28 cellular contexts compared by ENCODE assay signal in genomic region chrX:105745863-105746262, GRCh38.
"Had no signal": no experiment of that assay in that cellular context is flagged by ENCODE, and none has a peak within 500 bp of the region (broad histone marks: within the 10 kb centered on the region; RNA-seq: fewer than 3 reads in every experiment).

No MANE protein-coding gene starts in this region.

- H3K4me1 Mint-ChIP-seq: activated naive CD8-positive, alpha-beta T cell treated with anti-CD3 and anti-CD28 coated beads for 36 hours; naive B cell; stimulated activated effector memory CD8-positive, alpha-beta T cell treated with anti-CD3 and anti-CD28 coated beads, Interleukin-12 subunit alpha, Interleukin-12 subunit beta, amount 100 ng/mL, for 72 hours had no signal

- H3K27me3 Mint-ChIP-seq: activated naive CD8-positive, alpha-beta T cell treated with anti-CD3 and anti-CD28 coated beads for 36 hours; naive B cell; progenitor cell of endocrine pancreas; stimulated activated naive CD8-positive, alpha-beta T cell treated with anti-CD3 and anti-CD28 coated beads, Interleukin-15, Interleukin-2, amounts not matched to agents 100 ng/mL and 50 ng/mL, for 24 hours had no signal

- H3K9me3 Mint-ChIP-seq: activated naive CD8-positive, alpha-beta T cell treated with anti-CD3 and anti-CD28 coated beads for 36 hours; T-helper 1 cell treated with Interleukin-12 subunit alpha and Interleukin-12 subunit beta and Interleukin-4 antibody, amounts not matched to agents 30 μg/mL and 1 μg/mL, for 36 hours had no signal

- H3K4me3 ChIP-seq: adrenal gland, body of pancreas, coronary artery, dorsolateral prefrontal cortex, left ventricle myocardium inferior, ovary, sigmoid colon, upper lobe of left lung, vagina had no signal

- H3K27me3 ChIP-seq: adrenal gland, body of pancreas, ovary, sigmoid colon, upper lobe of left lung, vagina had no signal

- H3K9me3 ChIP-seq: adrenal gland, body of pancreas, left ventricle myocardium inferior, ovary, sigmoid colon, upper lobe of left lung, vagina had no signal

- H3K36me3 ChIP-seq: adrenal gland, left ventricle myocardium inferior, ovary, sigmoid colon, upper lobe of left lung, vagina had no signal

- H3K27ac ChIP-seq: adrenal gland, body of pancreas, coronary artery, dorsolateral prefrontal cortex, left ventricle myocardium inferior, ovary, sigmoid colon, upper lobe of left lung, vagina, VCaP had no signal

- H3K36me3 Mint-ChIP-seq: activated naive CD8-positive, alpha-beta T cell treated with anti-CD3 and anti-CD28 coated beads for 36 hours; mesothelial cell of epicardium; naive B cell; stimulated activated effector memory CD8-positive, alpha-beta T cell treated with anti-CD3 and anti-CD28 coated beads, Interleukin-12 subunit alpha, Interleukin-12 subunit beta, amount 100 ng/mL, for 72 hours had no signal

- DNase-seq: activated CD4-positive, alpha-beta T cell treated with anti-CD3 and anti-CD28 coated beads for 4 hours; activated CD4-positive, alpha-beta T cell treated with anti-CD3 and anti-CD28 coated beads, Interleukin-2, amount 50 U/mL, for 4 hours; activated effector memory CD4-positive, alpha-beta T cell treated with Interleukin-2 at 50 U/mL for 16 hours; activated naive CD4-positive, alpha-beta T cell treated with Interleukin-2 at 50 U/mL for 16 hours; activated naive CD8-positive, alpha-beta T cell treated with anti-CD3 and anti-CD28 coated beads for 36 hours; adrenal gland; aorta; body of pancreas; dorsolateral prefrontal cortex; effector memory CD4-positive, alpha-beta T cell; head of caudate nucleus; hippocampal formation; left ventricle myocardium inferior; naive B cell; ovary; sigmoid colon; small intestine; stimulated activated CD4-positive, alpha-beta T cell treated with anti-CD3 and anti-CD28 coated beads, Interleukin-4, amount 100 ng/mL, for 24 hours; T-helper 9 cell; upper lobe of left lung had no signal

- ATAC-seq: body of pancreas; stimulated activated effector memory CD8-positive, alpha-beta T cell treated with anti-CD3 and anti-CD28 coated beads, Interleukin-12 subunit alpha, Interleukin-12 subunit beta, amount 100 ng/mL, for 72 hours had no signal

- H3K27ac Mint-ChIP-seq: activated naive CD8-positive, alpha-beta T cell treated with anti-CD3 and anti-CD28 coated beads for 36 hours; mesothelial cell of epicardium; naive B cell; progenitor cell of endocrine pancreas; stimulated activated effector memory CD8-positive, alpha-beta T cell treated with anti-CD3 and anti-CD28 coated beads, Interleukin-12 subunit alpha, Interleukin-12 subunit beta, amount 100 ng/mL, for 72 hours; stimulated activated naive CD8-positive, alpha-beta T cell treated with anti-CD3 and anti-CD28 coated beads, Interleukin-15, Interleukin-2, amounts not matched to agents 100 ng/mL and 50 ng/mL, for 24 hours; T-helper 1 cell treated with Interleukin-12 subunit alpha and Interleukin-12 subunit beta and Interleukin-4 antibody, amounts not matched to agents 30 μg/mL and 1 μg/mL, for 36 hours had no signal

- H3K4me3 Mint-ChIP-seq: activated naive CD8-positive, alpha-beta T cell treated with anti-CD3 and anti-CD28 coated beads for 36 hours; mesothelial cell of epicardium; naive B cell; stimulated activated effector memory CD8-positive, alpha-beta T cell treated with anti-CD3 and anti-CD28 coated beads, Interleukin-12 subunit alpha, Interleukin-12 subunit beta, amount 100 ng/mL, for 72 hours; stimulated activated naive CD8-positive, alpha-beta T cell treated with anti-CD3 and anti-CD28 coated beads, Interleukin-15, Interleukin-2, amounts not matched to agents 100 ng/mL and 50 ng/mL, for 24 hours; T-helper 1 cell treated with Interleukin-12 subunit alpha and Interleukin-12 subunit beta and Interleukin-4 antibody, amounts not matched to agents 30 μg/mL and 1 μg/mL, for 36 hours had no signal

- H3K4me1 ChIP-seq: adrenal gland, body of pancreas, left ventricle myocardium inferior, sigmoid colon, upper lobe of left lung, vagina had no signal
